7 cellular contexts compared by ENCODE assay signal in the genomic region with DNA sequence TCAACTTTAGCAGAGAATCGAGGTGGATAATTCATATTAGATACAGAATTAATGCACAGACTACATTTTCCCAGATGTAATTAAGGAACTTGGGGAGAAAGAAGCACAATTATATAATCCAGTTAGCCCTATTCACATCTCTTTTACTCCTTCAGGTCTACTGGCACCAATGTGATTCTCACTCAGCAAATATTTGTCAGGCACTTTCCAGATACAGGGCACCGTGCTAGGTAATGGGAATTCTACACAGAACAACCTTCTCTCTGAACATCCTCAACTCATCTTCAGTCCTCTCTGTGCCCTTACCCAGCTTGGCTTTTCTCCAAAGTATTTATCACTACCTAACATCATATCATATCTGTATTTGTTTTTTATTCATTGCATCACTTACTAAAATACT.
"Had no signal": no experiment of that assay in that cellular context is flagged by ENCODE, and none has a peak within 500 bp of the region (broad histone marks: within the 10 kb centered on the region; RNA-seq: fewer than 3 reads in every experiment).

No MANE protein-coding gene starts in this region.

- DNase-seq: H9, HCEC 1CT, KBM-7 had no signal

- ATAC-seq: GM23338 had no signal

- FAIRE-seq: H1, H54, HTR-8/SVneo had no signal
